In the genomic region with DNA sequence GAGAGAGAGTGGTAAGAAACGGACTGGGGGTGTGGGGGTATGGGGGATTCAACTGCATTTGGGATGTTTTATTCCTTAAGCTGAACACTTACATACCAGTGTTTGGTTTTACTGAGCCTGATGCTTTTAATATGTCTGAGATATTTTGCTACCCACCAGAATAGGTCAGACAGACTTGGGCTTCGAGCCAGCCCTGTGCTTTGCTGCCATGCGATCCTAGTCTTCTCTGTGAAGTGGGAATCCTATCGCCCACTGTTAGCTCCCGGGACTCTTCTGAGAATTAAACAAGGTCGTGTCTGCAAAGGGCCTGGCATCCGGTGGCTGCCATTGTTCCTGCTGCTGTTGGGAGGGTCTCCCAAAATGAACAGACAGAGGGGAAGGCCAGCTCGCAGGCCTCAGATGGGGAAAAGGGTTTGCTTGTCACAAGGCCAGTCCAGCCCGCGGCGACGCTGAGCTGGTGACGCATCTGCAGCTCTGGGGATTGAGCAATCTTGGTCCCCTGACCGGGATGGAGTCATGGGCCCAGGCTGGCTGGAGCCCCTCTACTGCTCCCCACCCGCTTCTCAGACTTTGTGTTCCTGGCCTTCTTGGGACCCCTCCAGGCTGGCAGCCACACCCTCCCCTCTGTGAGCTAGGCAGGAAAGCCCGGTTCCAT, we compare ENCODE assay signal across 11 cellular contexts. TPM values are rescaled to one million over a fixed set of nuclear protein-coding genes. Genes with fewer than 3 reads are reported as not detected.
DNase-seq lines count a peak whose midpoint lies in the region; ATAC-seq and TF ChIP-seq lines count a peak whose summit lies in the region.
"Had no signal": no experiment of that assay in that cellular context is flagged by ENCODE, and none has a peak within 500 bp of the region (broad histone marks: within the 10 kb centered on the region; RNA-seq: fewer than 3 reads in every experiment).

No MANE protein-coding gene starts in this region.

- WGBS in mammary epithelial cell (ENCODE audit: low coverage, missing lambda C conversion rate) = 23% methylated on average over 11 of the region's 16 CpGs

- peaks cover 11% of the 10 kb centered on the region for H3K4me1 ChIP-seq in mammary epithelial cell (ENCODE audit: insufficient read depth, low read length)
- peaks cover 56% of the 10 kb centered on the region for H3K4me1 ChIP-seq in skeletal muscle satellite cell (ENCODE audit: control insufficient read depth, insufficient read depth, low read length)

- H4K20me1 ChIP-seq in mammary epithelial cell (ENCODE audit: insufficient read depth, low read length) = no peaks in the 10 kb centered on the region

- CTCF ChIA-PET in mammary epithelial cell (lab: Charles Lee; ENCODE audit: low non-redundant PET) = no interaction called here
- CTCF ChIA-PET in activated CD8-positive, alpha-beta memory T cell treated with anti-CD3 and anti-CD28 coated beads, Interleukin-2, amount 10 ng/mL, durations not matched to agents 7 days and 5 days (lab: Charles Lee) = interaction anchor here (0.5 to 1.9 kb wide), 2 partner anchors 9 to 752 kb away, joined by 4 to 6 read pairs; no protein-coding TSS in a partner anchor

- BruUV-seq in mammary epithelial cell (replicated peaks; lab: Mats Ljungman, UMichigan) = no TSS peak

- in situ Hi-C loops in mammary epithelial cell (cut with MboI; ENCODE audit: low sequenced_read_pairs in 2 of 2) = no loop called here

- no peak overlapping the region for H3K4me3 ChIP-seq in mammary epithelial cell (replicated peaks in 1 of 3; ENCODE audit: insufficient read depth in 1 of 3, low read depth in 2 of 3, low read length in 3 of 3)
- no peak overlapping the region for H3K4me3 ChIP-seq in skeletal muscle satellite cell (ENCODE audit: low read length)

- no peaks in the 10 kb centered on the region for H3K27me3 Mint-ChIP-seq in activated CD8-positive, alpha-beta memory T cell treated with anti-CD3 and anti-CD28 coated beads, Interleukin-2, amount 10 ng/mL, durations not matched to agents 7 days and 5 days
- H3K27me3 Mint-ChIP-seq: progenitor cell of endocrine pancreas had no signal

- intact Hi-C loops in mammary epithelial cell (cut with micrococcal nuclease) = no loop called here

- H3K4me2 ChIP-seq in mammary epithelial cell (ENCODE audit: insufficient read depth, low read depth, low read length) = no peak overlapping the region
- H3K4me2 ChIP-seq in skeletal muscle satellite cell (ENCODE audit: low read length) = peak overlapping the region; percentile 13

- H3K27ac ChIP-seq in mammary epithelial cell (ENCODE audit: insufficient read depth, low read depth, low read length) = no peak overlapping the region

- H3K36me3 Mint-ChIP-seq in activated CD8-positive, alpha-beta memory T cell treated with anti-CD3 and anti-CD28 coated beads, Interleukin-2, amount 10 ng/mL, durations not matched to agents 7 days and 5 days = no peaks in the 10 kb centered on the region

- dilution Hi-C loops in mammary epithelial cell (cut with HindIII; ENCODE audit: low sequenced_read_pairs) = no loop called here

- TF ChIP-seq CTCF in mammary epithelial cell (conservative IDR thresholded peaks at IDR 0.05 in 1 of 2, IDR thresholded peaks at IDR 0.05 in 1 of 2; ENCODE audit: extremely low read depth in 1 of 2, insufficient read depth in 1 of 2, low read depth in 1 of 2, low read length in 2 of 2) = no peak

- H2AFZ ChIP-seq in mammary epithelial cell (ENCODE audit: low read depth, low read length) = peak overlapping the region; percentile 16

- DNase-seq in Daoy (ENCODE audit: low read depth) (peak; percentile 84), mammary epithelial cell (no peak), left lobe of liver (ENCODE audit: low spot score) (no peak), Kasumi-1 (lab: John Stamatoyannopoulos, UW) (no peak), SW480 (ENCODE audit: low spot score) (no peak)
- no peak for DNase-seq in activated CD8-positive, alpha-beta memory T cell treated with anti-CD3 and anti-CD28 coated beads, Interleukin-2, amount 10 ng/mL, durations not matched to agents 7 days and 5 days
- DNase-seq in activated naive CD4-positive, alpha-beta T cell treated with Interleukin-2 at 50 U/mL for 16 hours = no peak
- DNase-seq: activated CD8-positive, alpha-beta memory T cell treated with anti-CD3 and anti-CD28 coated beads for 24 hours had no signal

- H3K9ac ChIP-seq in mammary epithelial cell (ENCODE audit: insufficient read depth, low read length) (no peak overlapping the region), skeletal muscle satellite cell (ENCODE audit: low read depth, low read length) (peak overlapping the region; percentile 45)

- H3K36me3 ChIP-seq in mammary epithelial cell (ENCODE audit: insufficient read depth, low read length) (no peaks in the 10 kb centered on the region), skeletal muscle satellite cell (ENCODE audit: insufficient read depth, low read length) (no peaks in the 10 kb centered on the region)

- H3K9me3 Mint-ChIP-seq in activated CD8-positive, alpha-beta memory T cell treated with anti-CD3 and anti-CD28 coated beads, Interleukin-2, amount 10 ng/mL, durations not matched to agents 7 days and 5 days (ENCODE audit: low read depth) = no peaks in the 10 kb centered on the region

- H3K4me3 Mint-ChIP-seq in activated CD8-positive, alpha-beta memory T cell treated with anti-CD3 and anti-CD28 coated beads, Interleukin-2, amount 10 ng/mL, durations not matched to agents 7 days and 5 days = no peak overlapping the region

- H3K27me3 ChIP-seq in mammary epithelial cell (ENCODE audit: insufficient read depth, low read length) (no peaks in the 10 kb centered on the region), skeletal muscle satellite cell (ENCODE audit: control insufficient read depth, insufficient read depth, low read length) (no peaks in the 10 kb centered on the region)

- ATAC-seq in left lobe of liver = peak; percentile 76
- ATAC-seq in activated CD8-positive, alpha-beta memory T cell treated with anti-CD3 and anti-CD28 coated beads, Interleukin-2, amount 10 ng/mL, durations not matched to agents 7 days and 5 days = no peak
- ATAC-seq: Panc1 had no signal

- H3K9me3 ChIP-seq in mammary epithelial cell (replicated peaks; ENCODE audit: insufficient read depth, low read length) (no peaks in the 10 kb centered on the region), skeletal muscle satellite cell (replicated peaks; ENCODE audit: low read length) (no peaks in the 10 kb centered on the region)

- peaks cover 14% of the 10 kb centered on the region for H3K79me2 ChIP-seq in mammary epithelial cell (ENCODE audit: insufficient read depth, low read length)

- H3K27ac Mint-ChIP-seq in activated CD8-positive, alpha-beta memory T cell treated with anti-CD3 and anti-CD28 coated beads, Interleukin-2, amount 10 ng/mL, durations not matched to agents 7 days and 5 days = no peak overlapping the region

- peaks cover 4% of the 10 kb centered on the region for H3K4me1 Mint-ChIP-seq in activated CD8-positive, alpha-beta memory T cell treated with anti-CD3 and anti-CD28 coated beads, Interleukin-2, amount 10 ng/mL, durations not matched to agents 7 days and 5 days

RNA-seq across cellular contexts. Expression of a gene that starts 26.9 kb away (rescaled TPM):
- total RNA-seq in Daoy (2014; rRNA removed; shearing (Covaris generic)) = 59.8 and 69.8 TPM in 2 replicates
- total RNA-seq in mammary epithelial cell (100 to 1,000 TPM in 1 of 2 donors, 10 to 100 TPM in 1; 86.3 to 153 TPM), left lobe of liver (58.0 TPM)
- polyA plus RNA-seq in mammary epithelial cell = 65.7 TPM
- 75.5 TPM for polyA minus RNA-seq in mammary epithelial cell
- total RNA-seq in skeletal muscle satellite cell (2012; rRNA removed) = 40.4 and 63.6 TPM in 2 replicates
- total RNA-seq in activated CD8-positive, alpha-beta memory T cell treated with anti-CD3 and anti-CD28 coated beads, Interleukin-2, amount 10 ng/mL, durations not matched to agents 7 days and 5 days = 10 to 100 TPM; 46.6 to 87.5 TPM
